Comparison of ENCODE assay signal across 8 cellular contexts in the genomic region with DNA sequence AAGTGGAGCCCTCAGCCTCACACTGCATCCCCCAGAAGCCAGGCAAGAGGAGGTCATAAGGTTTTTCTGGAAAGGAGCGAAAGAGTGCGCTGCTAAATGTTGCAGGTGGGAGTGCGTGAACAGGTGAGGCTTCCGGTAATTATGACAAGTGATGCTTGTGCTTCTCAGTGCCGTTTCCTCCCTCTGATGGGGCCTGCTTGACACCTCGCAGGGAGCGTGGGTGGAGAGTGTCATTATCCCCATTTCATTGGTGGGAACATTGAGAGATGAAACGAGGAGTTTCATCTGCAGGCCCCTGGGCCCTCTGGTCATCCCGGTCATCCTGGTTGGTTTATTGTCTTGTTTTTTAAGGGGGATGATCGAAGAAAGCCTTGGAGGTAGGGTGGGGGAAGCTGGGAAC. TPM values are rescaled to one million over a fixed set of nuclear protein-coding genes. Genes with fewer than 3 reads are reported as not detected.
DNase-seq lines count a peak whose midpoint lies in the region; ATAC-seq and TF ChIP-seq lines count a peak whose summit lies in the region.
"Had no signal": no experiment of that assay in that cellular context is flagged by ENCODE, and none has a peak within 500 bp of the region (broad histone marks: within the 10 kb centered on the region; RNA-seq: fewer than 3 reads in every experiment).

No MANE protein-coding gene starts in this region.

- H3K9me3 ChIP-seq in HUES64 (ENCODE audit: insufficient read depth, low read depth, low read length) (no peaks in the 10 kb centered on the region), WERI-Rb-1 (ENCODE audit: severe bottlenecking) (no peaks in the 10 kb centered on the region)
- H3K9me3 ChIP-seq: heart right ventricle had no signal

- H3K27ac ChIP-seq in HUES64 (ENCODE audit: low read depth, low read length) = peak overlapping the region; percentile 42; the same call in 1 of the 2 replicates
- H3K27ac ChIP-seq in WERI-Rb-1 = peak overlapping the region; percentile 45; the same call in 1 of the 2 replicates
- peak overlapping the region; percentile 71 for H3K27ac ChIP-seq in caudate nucleus (ENCODE audit: low read depth, low read length)

- H3K4me3 ChIP-seq in HUES64 (ENCODE audit: low read length) = no peak overlapping the region
- H3K4me3 ChIP-seq in WERI-Rb-1 (ENCODE audit: low read depth, low read length) = no peak overlapping the region

- no peaks in the 10 kb centered on the region for H3K36me3 ChIP-seq in HUES64 (ENCODE audit: insufficient read depth, low read length)
- H3K36me3 ChIP-seq in WERI-Rb-1 = peaks cover 14% of the 10 kb centered on the region
- H3K36me3 ChIP-seq: heart right ventricle had no signal

- no peaks in the 10 kb centered on the region for H3K27me3 ChIP-seq in HUES64 (ENCODE audit: insufficient read depth, low read length)
- no peaks in the 10 kb centered on the region for H3K27me3 ChIP-seq in WERI-Rb-1 (ENCODE audit: insufficient read depth, low read depth, severe bottlenecking)
- H3K27me3 ChIP-seq: heart right ventricle had no signal

- H3K9ac ChIP-seq in HUES64 (ENCODE audit: low read depth, low read length) = no peak overlapping the region

- H3K4me1 ChIP-seq in HUES64 (ENCODE audit: insufficient read depth, low read length) = peaks cover 45% of the 10 kb centered on the region

- no peak for TF ChIP-seq CTCF in WERI-Rb-1 (IDR thresholded peaks at IDR 0.05; ENCODE audit: low read depth, low read length)

- ATAC-seq in HG03108 (IDR thresholded peaks at IDR 0.05; ENCODE audit: unreplicated experiment) = no peak

- WGBS in HUES64 = 90% methylated on average over 10 of the region's 10 CpGs

- DNase-seq in WERI-Rb-1 = no peak
- DNase-seq in caudate nucleus (lab: John Stamatoyannopoulos, UW) = peak in 34 of 61 donors; percentile 18 to 85 (median 42)
- DNase-seq in stimulated activated CD4-positive, alpha-beta T cell treated with anti-CD3 and anti-CD28 coated beads, Interleukin-2, amount 100 ng/mL, for 4 hours (ENCODE audit: low read depth) = peak; percentile 49
- no peak for DNase-seq in cortex of kidney (lab: John Stamatoyannopoulos, UW)
- no peak for DNase-seq in NCI-H1092 treated with DMSO at 0.1 percent for 48 hours (lab: John Stamatoyannopoulos, UW)

RNA-seq across cellular contexts. Expression of gene BCR, which starts 57.5 kb away (rescaled TPM):
- polyA plus RNA-seq in HUES64 (2013, experiment 1 of 2) = 44.2 TPM
- 49.3 TPM for polyA plus RNA-seq in HUES64 (2013, experiment 2 of 2)

Comparison
In these comparisons a context has a peak if more than half of its experiments do, and no peak if none do; other contexts are left out.
1. DNase-seq: peak in caudate nucleus (34 of 61) and stimulated activated CD4-positive, alpha-beta T cell treated with anti-CD3 and anti-CD28 coated beads, Interleukin-2, amount 100 ng/mL, for 4 hours (single experiment); none in WERI-Rb-1 (single experiment), cortex of kidney (single experiment) and NCI-H1092 treated with DMSO at 0.1 percent for 48 hours (single experiment).
2. Peak in every context shown above with its lines, with median percentiles within 50 percentile points of each other: H3K27ac ChIP-seq.